24 cellular contexts compared by ENCODE assay signal in the genomic region with DNA sequence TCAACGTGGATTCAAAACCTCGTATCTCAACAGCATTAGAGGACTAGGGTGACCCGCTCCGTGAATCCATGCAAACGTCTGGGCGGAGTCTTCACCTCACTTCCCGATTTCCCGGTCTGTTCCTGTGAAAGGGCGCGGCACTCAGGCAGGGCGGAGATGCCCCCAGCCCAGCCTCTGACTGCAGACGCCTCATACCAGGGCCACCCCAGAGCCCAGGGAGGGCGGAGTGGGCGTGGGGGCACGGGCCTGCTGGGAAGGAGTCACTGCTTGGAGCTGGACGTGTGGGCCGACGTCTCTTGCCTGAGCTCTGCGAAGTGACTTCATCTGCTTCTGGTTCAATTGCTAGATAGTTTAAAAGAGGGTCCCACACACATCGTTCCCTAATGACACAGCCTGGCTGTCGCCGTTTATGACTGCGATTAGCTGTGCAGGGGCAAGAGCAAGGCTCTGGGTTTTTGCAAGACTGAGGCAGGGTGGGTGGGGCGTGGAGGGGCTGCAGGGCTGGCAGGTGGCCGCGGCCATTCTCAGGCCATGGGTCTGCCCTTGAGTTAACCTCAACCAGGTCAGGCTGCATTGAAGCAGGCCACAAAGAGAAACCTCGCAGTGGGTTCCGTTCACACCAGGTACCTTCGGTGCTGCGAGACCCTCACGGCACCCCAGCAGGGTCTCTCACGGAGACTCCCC. TPM values are rescaled to one million over a fixed set of nuclear protein-coding genes. Genes with fewer than 3 reads are reported as not detected.
DNase-seq lines count a peak whose midpoint lies in the region; ATAC-seq, FAIRE-seq and TF ChIP-seq lines count a peak whose summit lies in the region.
"Had no signal": no experiment of that assay in that cellular context is flagged by ENCODE, and none has a peak within 500 bp of the region (broad histone marks: within the 10 kb centered on the region; RNA-seq: fewer than 3 reads in every experiment).

No MANE protein-coding gene starts in this region.

- no peaks in the 10 kb centered on the region for H3K36me3 ChIP-seq in keratinocyte (ENCODE audit: control insufficient read depth in 2 of 2, extremely low read depth in 1 of 2, insufficient read depth in 2 of 2, low read length in 2 of 2)
- H3K36me3 ChIP-seq in trophoblast cell (ENCODE audit: control insufficient read depth in 1 of 2, insufficient read depth in 2 of 2, low read length in 2 of 2) = no peaks in the 10 kb centered on the region
- H3K36me3 ChIP-seq in thoracic aorta = no peaks in the 10 kb centered on the region

- no peak overlapping the region for H3K18ac ChIP-seq in trophoblast cell (ENCODE audit: low read length)

- H3K9me3 ChIP-seq in keratinocyte (ENCODE audit: control insufficient read depth, low read depth, low read length) (no peaks in the 10 kb centered on the region), trophoblast cell (ENCODE audit: insufficient read depth, low read depth, low read length) (no peaks in the 10 kb centered on the region), thoracic aorta (no peaks in the 10 kb centered on the region)
- H3K9me3 ChIP-seq: A549, Caco-2 had no signal

- H3K9me1 ChIP-seq in keratinocyte (ENCODE audit: control insufficient read depth, extremely low read depth, insufficient read depth, low read length) = no peaks in the 10 kb centered on the region

- peaks cover 4% of the 10 kb centered on the region for H3K79me1 ChIP-seq in trophoblast cell (ENCODE audit: low read length)

- H3K27ac ChIP-seq in keratinocyte (ENCODE audit: control insufficient read depth, insufficient read depth, low read length) (no peak overlapping the region), trophoblast cell (ENCODE audit: low read depth, low read length) (no peak overlapping the region), thoracic aorta (peak overlapping the region; percentile 88 to 93)
- H3K27ac ChIP-seq: 22Rv1, A549, C4-2B had no signal

- FAIRE-seq in keratinocyte (lab: Jason Lieb, UNC) = no peak
- FAIRE-seq: A549, D721Med, GM12892, GM18507, HTR-8/SVneo had no signal

- no peak overlapping the region for H2AK5ac ChIP-seq in trophoblast cell (ENCODE audit: low read length)

- H3K79me2 ChIP-seq in keratinocyte (ENCODE audit: control insufficient read depth, insufficient read depth, low read length) (no peaks in the 10 kb centered on the region), trophoblast cell (ENCODE audit: control insufficient read depth, insufficient read depth, low read length, poor library complexity) (no peaks in the 10 kb centered on the region)

- H3K4me3 ChIP-seq in keratinocyte (ENCODE audit: control insufficient read depth in 2 of 3, extremely low read depth in 1 of 3, insufficient read depth in 2 of 3, low read depth in 1 of 3, low read length in 3 of 3) = peak overlapping the region in 1 of 3 experiments; percentile 2
- peak overlapping the region; percentile 31 for H3K4me3 ChIP-seq in trophoblast cell (ENCODE audit: low read depth, low read length)
- no peak overlapping the region for H3K4me3 ChIP-seq in thoracic aorta
- H3K4me3 ChIP-seq in foreskin fibroblast (ENCODE audit: low read depth in 1 of 2, low read length in 2 of 2) = no peak overlapping the region
- H3K4me3 ChIP-seq: A549 had no signal

- H3K4ac ChIP-seq in trophoblast cell (ENCODE audit: low read depth, low read length) = no peak overlapping the region

- H4K8ac ChIP-seq in trophoblast cell (ENCODE audit: low read depth, low read length) = no peak overlapping the region

- H3K4me1 ChIP-seq in keratinocyte (ENCODE audit: control insufficient read depth, extremely low read depth, insufficient read depth, low read length) = peaks cover 25% of the 10 kb centered on the region
- peaks cover 5 to 9% of the 10 kb centered on the region in 2 experiments for H3K4me1 ChIP-seq in trophoblast cell (ENCODE audit: control insufficient read depth in 1 of 2, insufficient read depth in 2 of 2, low read length in 2 of 2)
- H3K4me1 ChIP-seq in thoracic aorta (ENCODE audit: control insufficient read depth in 1 of 2, low read depth in 2 of 2) = peaks cover 39 to 70% of the 10 kb centered on the region in 2 donors
- H3K4me1 ChIP-seq: A549 had no signal

- H3K14ac ChIP-seq in trophoblast cell (ENCODE audit: low read length) = no peak overlapping the region

- peaks cover 5% of the 10 kb centered on the region for H3K27me3 ChIP-seq in keratinocyte (ENCODE audit: control insufficient read depth, extremely low read depth, insufficient read depth, low read length)
- H3K27me3 ChIP-seq in trophoblast cell (ENCODE audit: insufficient read depth, low read length) = no peaks in the 10 kb centered on the region
- H3K27me3 ChIP-seq in thoracic aorta (replicated peaks; ENCODE audit: insufficient read depth) = no peaks in the 10 kb centered on the region

- WGBS in trophoblast cell (ENCODE audit: extremely low coverage, insufficient coverage, insufficient read length) = no CpG with 5 or more reads among the region's 32 CpGs

- no peaks in the 10 kb centered on the region for H4K20me1 ChIP-seq in keratinocyte (ENCODE audit: control insufficient read depth, extremely low read depth, insufficient read depth, low read length)

- TF ChIP-seq CTCF in keratinocyte (optimal IDR thresholded peaks at IDR 0.05 in 1 of 3, IDR thresholded peaks at IDR 0.05 in 1 of 3, conservative IDR thresholded peaks at IDR 0.05 in 1 of 3; ENCODE audit: extremely low read depth in 1 of 3, insufficient read depth in 2 of 3, low read length in 3 of 3) (no peak), thoracic aorta (IDR thresholded peaks at IDR 0.05) (no peak), foreskin fibroblast (IDR thresholded peaks at IDR 0.05; ENCODE audit: low read depth, low read length) (no peak)

- dilution Hi-C loops in keratinocyte (cut with MboI; ENCODE audit: extremely low pct_ligation_motif_present, low sequenced_read_pairs) = no loop called here

- H2AFZ ChIP-seq in keratinocyte (ENCODE audit: control insufficient read depth, low read length) (peak overlapping the region; percentile 17), trophoblast cell (ENCODE audit: insufficient read depth, low read length, poor library complexity) (no peak overlapping the region)

- ATAC-seq in thoracic aorta (ENCODE audit: insufficient number of reproducible peaks, low FRiP score, low read depth) = no peak
- ATAC-seq: A549 had no signal

- H2BK5ac ChIP-seq in trophoblast cell (ENCODE audit: low read depth, low read length, poor library complexity) = no peak overlapping the region

- H2BK120ac ChIP-seq in trophoblast cell (ENCODE audit: insufficient read depth, low read length, poor library complexity) = no peak overlapping the region

- H3K4me2 ChIP-seq in keratinocyte (ENCODE audit: control insufficient read depth, extremely low read depth, insufficient read depth, low read depth, low read length) (peak overlapping the region; percentile 22), trophoblast cell (ENCODE audit: low read length) (no peak overlapping the region)
- H3K4me2 ChIP-seq: A549 had no signal

- no peak overlapping the region for H4K12ac ChIP-seq in trophoblast cell (ENCODE audit: low read depth, low read length)

- no peak overlapping the region for H4K91ac ChIP-seq in trophoblast cell (ENCODE audit: low read depth, low read length)

- no peak overlapping the region for H3K9ac ChIP-seq in keratinocyte (ENCODE audit: control insufficient read depth, extremely low read depth, insufficient read depth, low read length)
- H3K9ac ChIP-seq in trophoblast cell (ENCODE audit: low read length) = no peak overlapping the region

- H3K23ac ChIP-seq in trophoblast cell (ENCODE audit: low read length) = no peak overlapping the region

- no peak overlapping the region for H2BK12ac ChIP-seq in trophoblast cell (ENCODE audit: low read length)

- peak; percentile 41 for DNase-seq in activated CD8-positive, alpha-beta memory T cell treated with anti-CD3 and anti-CD28 coated beads for 24 hours
- DNase-seq in activated CD8-positive, alpha-beta memory T cell treated with anti-CD3 and anti-CD28 coated beads, Interleukin-2, amount 50 U/mL, for 48 hours = no peak
- DNase-seq in keratinocyte (ENCODE audit: low read depth, low spot score) (no peak), trophoblast cell (no peak), thoracic aorta (ENCODE audit: low spot score) (no peak), H4 (ENCODE audit: low spot score) (no peak), foreskin fibroblast (no peak), NAMALWA (ENCODE audit: low spot score) (no peak)
- DNase-seq: AML-193; Caco-2; CD4-positive, alpha-beta T cell; GDM1; GOT3; H9 had no signal

RNA-seq across cellular contexts. Expression of gene SMOC2, which starts 15.0 kb away (rescaled TPM):
- polyA plus RNA-seq in keratinocyte = 0.46 to 1.1 TPM (median 0.85 TPM) in 3 replicates
- 0.34 TPM for polyA plus RNA-seq in keratinocyte (2011; ENCODE audit: low read depth)
- polyA plus RNA-seq in keratinocyte (2011; cell fraction: cytosol; rRNA removed) = 0.74 and 0.81 TPM in 2 replicates
- 0.57 and 0.64 TPM in 2 replicates for polyA plus RNA-seq in keratinocyte (2011; cell fraction: nucleus; rRNA removed)
- 0.30 and 0.83 TPM in 2 replicates for polyA plus RNA-seq in keratinocyte (2012; ENCODE audit: low replicate concordance)
- 0.26 to 1.1 TPM (median 0.77 TPM) in 3 replicates for polyA minus RNA-seq in keratinocyte
- polyA minus RNA-seq in keratinocyte (2011; cell fraction: cytosol; rRNA and poly(A)+ RNA removed) = not detected
- 0.21 TPM in 1 of 2 replicates, not detected in the other for polyA minus RNA-seq in keratinocyte (2011; cell fraction: nucleus; rRNA and poly(A)+ RNA removed)
- 5.8 and 6.1 TPM in 2 replicates for polyA plus RNA-seq in trophoblast cell (2013)
- 100 to 1,000 TPM; 334 to 424 TPM for total RNA-seq in thoracic aorta
- total RNA-seq in H4 (2014; rRNA removed; shearing (Covaris generic)) = 0.08 and 0.66 TPM in 2 replicates
- total RNA-seq: CD4-positive, alpha-beta T cell; Daoy had no signal
- polyA plus RNA-seq: A549, BJ, IgD-negative memory B cell had no signal

Comparison
In these comparisons a context has a peak if more than half of its experiments do, and no peak if none do; other contexts are left out.
1. H3K27ac ChIP-seq: peak in thoracic aorta (2 of 2); none in keratinocyte (single experiment) and trophoblast cell (single experiment).
2. RNA of gene SMOC2, which starts 15.0 kb away (total RNA-seq): 334 to 424 TPM in thoracic aorta; 0.08 to 0.66 TPM in H4; every median in the first group is over 100 times any median in the second.